Comparison of ENCODE assay signal across 11 cellular contexts in genomic region chr2:190791983-190792575, GRCh38.
DNase-seq lines count a peak whose midpoint lies in the region; ATAC-seq, FAIRE-seq and TF ChIP-seq lines count a peak whose summit lies in the region.
"Had no signal": no experiment of that assay in that cellular context is flagged by ENCODE, and none has a peak within 500 bp of the region (broad histone marks: within the 10 kb centered on the region; RNA-seq: fewer than 3 reads in every experiment).

No MANE protein-coding gene starts in this region.

- H4K20me1 ChIP-seq in GM23248 (ENCODE audit: insufficient read depth) (no peaks in the 10 kb centered on the region), K562 (replicated peaks; ENCODE audit: control insufficient read depth, insufficient read depth, low read length) (no peaks in the 10 kb centered on the region)

- CTCF ChIA-PET in K562 (lab: Yijun Ruan, JAX; ENCODE audit: low intra/inter-chr PET ratio): no interaction called here

- no TSS peak for BruUV-seq in K562 (replicated peaks; lab: Mats Ljungman, UMichigan)

- DNase-seq in GM23248: no peak
- DNase-seq in K562 (ENCODE audit: extremely low read depth in 1 of 4, low spot score in 3 of 4): no peak
- no peak for DNase-seq in natural killer cell treated with Interleukin-12 subunit alpha and Interleukin-12 subunit beta and Interleukin-15 and Interleukin-18, amount 100 ng/mL, for 72 hours (ENCODE audit: low spot score)
- no peak for DNase-seq in erythroblast (lab: John Stamatoyannopoulos, UW)
- DNase-seq in SJCRH30: no peak
- DNase-seq: NCI-H1436 treated with DMSO at 0.1 percent for 48 hours; stimulated activated naive B cell treated with anti-CD40 and anti-IgM and Interleukin-4, amounts not matched to agents 10 μg/mL and 1 μg/mL and 100 μg/mL, for 72 hours had no signal

- no peak for TF ChIP-seq RAD21 in K562 (CRISPR knock-in tag; conservative IDR thresholded peaks at IDR 0.05 in 1 of 2, IDR thresholded peaks at IDR 0.05 in 1 of 2)

- H3F3A ChIP-seq in GM23248 (ENCODE audit: insufficient read depth): peaks cover 23% of the 10 kb centered on the region; the same call in 1 of the 2 replicates

- peaks cover 20 to 28% of the 10 kb centered on the region in 2 donors for H3K4me1 Mint-ChIP-seq in natural killer cell treated with Interleukin-12 subunit alpha and Interleukin-12 subunit beta and Interleukin-15 and Interleukin-18, amount 100 ng/mL, for 72 hours (ENCODE audit: low read depth in 2 of 2)

- H3K27me3 ChIP-seq in ACC112 (ENCODE audit: insufficient read depth, low read length) (no peaks in the 10 kb centered on the region), GM23248 (replicated peaks; ENCODE audit: insufficient read depth) (no peaks in the 10 kb centered on the region), K562 (ENCODE audit: control insufficient read depth in 2 of 2, insufficient read depth in 2 of 2, low read length in 2 of 2) (no peaks in the 10 kb centered on the region), SJCRH30 (no peaks in the 10 kb centered on the region)
- H3K27me3 ChIP-seq: neutrophil had no signal

- H3K79me2 ChIP-seq in ACC112 (ENCODE audit: control insufficient read depth, insufficient read depth, low read length, unreplicated experiment): no peaks in the 10 kb centered on the region
- no peaks in the 10 kb centered on the region for H3K79me2 ChIP-seq in GM23248 (ENCODE audit: insufficient read depth)
- no peaks in the 10 kb centered on the region for H3K79me2 ChIP-seq in K562 (ENCODE audit: control insufficient read depth, insufficient read depth, low read length)

- no peaks in the 10 kb centered on the region for H3K9me1 ChIP-seq in K562 (ENCODE audit: control insufficient read depth, insufficient read depth, low read length)

- intact Hi-C loops in K562 (cut with micrococcal nuclease): no loop called here

- ATAC-seq in K562 (no peak), GM18502 (IDR thresholded peaks at IDR 0.05; ENCODE audit: poor library complexity, unreplicated experiment) (no peak), HG03139 (IDR thresholded peaks at IDR 0.05; ENCODE audit: unreplicated experiment) (no peak)
- ATAC-seq in natural killer cell treated with Interleukin-12 subunit alpha and Interleukin-12 subunit beta and Interleukin-15 and Interleukin-18, amount 100 ng/mL, for 72 hours: no peak
- ATAC-seq: stimulated activated naive B cell treated with anti-CD40 and anti-IgM and Interleukin-4, amounts not matched to agents 10 μg/mL and 1 μg/mL and 100 μg/mL, for 72 hours had no signal

- H3K27ac Mint-ChIP-seq in natural killer cell treated with Interleukin-12 subunit alpha and Interleukin-12 subunit beta and Interleukin-15 and Interleukin-18, amount 100 ng/mL, for 72 hours: peak overlapping the region; percentile 48 to 83
- H3K27ac Mint-ChIP-seq: stimulated activated naive B cell treated with anti-CD40 and anti-IgM and Interleukin-4, amounts not matched to agents 10 μg/mL and 1 μg/mL and 100 μg/mL, for 72 hours had no signal

- H3K9me3 Mint-ChIP-seq in natural killer cell treated with Interleukin-12 subunit alpha and Interleukin-12 subunit beta and Interleukin-15 and Interleukin-18, amount 100 ng/mL, for 72 hours: no peaks in the 10 kb centered on the region
- H3K9me3 Mint-ChIP-seq: stimulated activated naive B cell treated with anti-CD40 and anti-IgM and Interleukin-4, amounts not matched to agents 10 μg/mL and 1 μg/mL and 100 μg/mL, for 72 hours had no signal

- peak overlapping the region; percentile 63 for H3K4me3 Mint-ChIP-seq in natural killer cell treated with Interleukin-12 subunit alpha and Interleukin-12 subunit beta and Interleukin-15 and Interleukin-18, amount 100 ng/mL, for 72 hours
- H3K4me3 Mint-ChIP-seq: stimulated activated naive B cell treated with anti-CD40 and anti-IgM and Interleukin-4, amounts not matched to agents 10 μg/mL and 1 μg/mL and 100 μg/mL, for 72 hours had no signal

- no peaks in the 10 kb centered on the region for H3K27me3 Mint-ChIP-seq in natural killer cell treated with Interleukin-12 subunit alpha and Interleukin-12 subunit beta and Interleukin-15 and Interleukin-18, amount 100 ng/mL, for 72 hours
- H3K27me3 Mint-ChIP-seq: stimulated activated naive B cell treated with anti-CD40 and anti-IgM and Interleukin-4, amounts not matched to agents 10 μg/mL and 1 μg/mL and 100 μg/mL, for 72 hours had no signal

- peak overlapping the region; percentile 72 for H2AFZ ChIP-seq in ACC112 (ENCODE audit: low read length, unreplicated experiment)
- H2AFZ ChIP-seq in GM23248: peak overlapping the region; percentile 48
- H2AFZ ChIP-seq in K562 (ENCODE audit: low read depth, low read length): no peak overlapping the region

- no peaks in the 10 kb centered on the region for H3K36me3 Mint-ChIP-seq in natural killer cell treated with Interleukin-12 subunit alpha and Interleukin-12 subunit beta and Interleukin-15 and Interleukin-18, amount 100 ng/mL, for 72 hours
- H3K36me3 Mint-ChIP-seq: stimulated activated naive B cell treated with anti-CD40 and anti-IgM and Interleukin-4, amounts not matched to agents 10 μg/mL and 1 μg/mL and 100 μg/mL, for 72 hours had no signal

- FAIRE-seq in K562 (lab: Jason Lieb, UNC): no peak

- no peak for TF ChIP-seq EP300 in K562 (IDR thresholded peaks at IDR 0.05; ENCODE audit: low read length)

- H3K27ac ChIP-seq in ACC112 (ENCODE audit: low read depth, low read length) (peak overlapping the region; percentile 15; the same call in 1 of the 2 replicates), GM23248 (peak overlapping the region; percentile 52), K562 (ENCODE audit: extremely low read depth, low read depth, low read length) (no peak overlapping the region), SJCRH30 (no peak overlapping the region)
- H3K27ac ChIP-seq: neutrophil had no signal

- whole genome bisulfite sequencing in GM23248 (ENCODE audit: low coverage in 1 of 2, low lambda C conversion rate in 2 of 2, missing lambda C conversion rate in 2 of 2), 2 experiments: 39 to 47% methylated on average over 1 of the region's 1 CpG
- WGBS in K562 (ENCODE audit: insufficient coverage, low coverage, missing lambda C conversion rate): 0% methylated on average over 1 of the region's 1 CpG

- TF ChIP-seq POLR2A in K562 (conservative IDR thresholded peaks at IDR 0.05): no peak
- TF ChIP-seq POLR2A in erythroblast (IDR thresholded peaks at IDR 0.05; ENCODE audit: low read length): no peak

- H3K4me2 ChIP-seq in GM23248 (ENCODE audit: unreplicated experiment): peak overlapping the region; percentile 73
- no peak overlapping the region for H3K4me2 ChIP-seq in K562 (ENCODE audit: insufficient read depth, low read length)

- H3K9me3 ChIP-seq in GM23248 (ENCODE audit: low read depth) (no peaks in the 10 kb centered on the region), K562 (replicated peaks; ENCODE audit: control insufficient read depth, insufficient read depth, low read depth, low read length) (no peaks in the 10 kb centered on the region), SJCRH30 (replicated peaks) (no peaks in the 10 kb centered on the region)
- H3K9me3 ChIP-seq: neutrophil had no signal

- H3K9ac ChIP-seq in GM23248: no peak overlapping the region
- no peak overlapping the region for H3K9ac ChIP-seq in K562 (ENCODE audit: insufficient read depth in 1 of 2, low read depth in 2 of 2, low read length in 2 of 2)

- POLR2A ChIA-PET in K562 (lab: Yijun Ruan, JAX): interaction anchor here (0.8 kb wide), 1 partner anchor 8 kb away, joined by 3 read pairs; no protein-coding TSS in a partner anchor

- H3K4me3 ChIP-seq in ACC112 (ENCODE audit: low read depth, low read length) (peak overlapping the region; percentile 7; the same call in 1 of the 2 replicates), GM23248 (peak overlapping the region; percentile 43), K562 (no peak overlapping the region), SJCRH30 (no peak overlapping the region)

- no peaks in the 10 kb centered on the region for H3K36me3 ChIP-seq in ACC112 (ENCODE audit: insufficient read depth, low read length)
- H3K36me3 ChIP-seq in GM23248 (ENCODE audit: low read depth): no peaks in the 10 kb centered on the region
- no peaks in the 10 kb centered on the region for H3K36me3 ChIP-seq in K562 (ENCODE audit: control insufficient read depth, insufficient read depth, low read length)
- no peaks in the 10 kb centered on the region for H3K36me3 ChIP-seq in SJCRH30
- H3K36me3 ChIP-seq: neutrophil had no signal

- no peaks in the 10 kb centered on the region for H3K9me2 ChIP-seq in GM23248 (ENCODE audit: insufficient read depth)

- in situ Hi-C loops in GM23248 (cut with MboI) (no loop called here), K562 (cut with MboI) (no loop called here)

- H3K4me1 ChIP-seq in ACC112 (ENCODE audit: control insufficient read depth, insufficient read depth, low read length, unreplicated experiment) (peaks cover 18% of the 10 kb centered on the region), GM23248 (ENCODE audit: insufficient read depth) (peaks cover 39% of the 10 kb centered on the region), K562 (replicated peaks in 1 of 2; ENCODE audit: control insufficient read depth in 2 of 2, insufficient read depth in 2 of 2, low read length in 2 of 2) (peaks cover 0 to 7% of the 10 kb centered on the region in 2 experiments; a peak in 1 of 5 replicates), SJCRH30 (peaks cover 11% of the 10 kb centered on the region)

- TF ChIP-seq CTCF in K562 (IDR thresholded peaks at IDR 0.05 in 2 of 3, conservative IDR thresholded peaks at IDR 0.05 in 1 of 3; ENCODE audit: insufficient read depth in 2 of 3, low read depth in 1 of 3, low read length in 3 of 3): no peak

TF ChIP-seq in K562, 482 proteins besides CTCF, POLR2A, EP300 and RAD21 (continues in another document):
- no peak for TF ChIP-seq SLC30A9 (CRISPR knock-in tag; IDR thresholded peaks at IDR 0.05)
- no peak for TF ChIP-seq NR2C1 (IDR thresholded peaks at IDR 0.05)
- no peak for TF ChIP-seq NR2C1 (tag; IDR thresholded peaks at IDR 0.05)
- TF ChIP-seq POLR2AphosphoS2 (IDR thresholded peaks at IDR 0.05; ENCODE audit: low read length): no peak
- TF ChIP-seq, protein P1, sequence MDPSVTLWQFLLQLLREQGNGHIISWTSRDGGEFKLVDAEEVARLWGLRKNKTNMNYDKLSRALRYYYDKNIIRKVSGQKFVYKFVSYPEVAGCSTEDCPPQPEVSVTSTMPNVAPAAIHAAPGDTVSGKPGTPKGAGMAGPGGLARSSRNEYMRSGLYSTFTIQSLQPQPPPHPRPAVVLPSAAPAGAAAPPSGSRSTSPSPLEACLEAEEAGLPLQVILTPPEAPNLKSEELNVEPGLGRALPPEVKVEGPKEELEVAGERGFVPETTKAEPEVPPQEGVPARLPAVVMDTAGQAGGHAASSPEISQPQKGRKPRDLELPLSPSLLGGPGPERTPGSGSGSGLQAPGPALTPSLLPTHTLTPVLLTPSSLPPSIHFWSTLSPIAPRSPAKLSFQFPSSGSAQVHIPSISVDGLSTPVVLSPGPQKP (CRISPR knock-in tag; IDR thresholded peaks at IDR 0.05): no peak
- TF ChIP-seq FOSL1 (tag; conservative IDR thresholded peaks at IDR 0.05): peak; percentile 7; the same call in 1 of the 2 replicates
- no peak for TF ChIP-seq ZNF165 (CRISPR knock-in tag; IDR thresholded peaks at IDR 0.05; ENCODE audit: borderline replicate concordance)
- no peak for TF ChIP-seq DPF2 (IDR thresholded peaks at IDR 0.05)

Comparison
In these comparisons a context has a peak if more than half of its experiments do, and no peak if none do; other contexts are left out.
1. H3K27ac ChIP-seq: peak in ACC112 (single experiment) and GM23248 (single experiment); none in K562 (single experiment) and SJCRH30 (single experiment).
2. H3K4me3 ChIP-seq: peak in ACC112 (single experiment) and GM23248 (single experiment); none in K562 (single experiment) and SJCRH30 (single experiment).